Comparison of ENCODE assay signal across 37 cellular contexts in the genomic region with DNA sequence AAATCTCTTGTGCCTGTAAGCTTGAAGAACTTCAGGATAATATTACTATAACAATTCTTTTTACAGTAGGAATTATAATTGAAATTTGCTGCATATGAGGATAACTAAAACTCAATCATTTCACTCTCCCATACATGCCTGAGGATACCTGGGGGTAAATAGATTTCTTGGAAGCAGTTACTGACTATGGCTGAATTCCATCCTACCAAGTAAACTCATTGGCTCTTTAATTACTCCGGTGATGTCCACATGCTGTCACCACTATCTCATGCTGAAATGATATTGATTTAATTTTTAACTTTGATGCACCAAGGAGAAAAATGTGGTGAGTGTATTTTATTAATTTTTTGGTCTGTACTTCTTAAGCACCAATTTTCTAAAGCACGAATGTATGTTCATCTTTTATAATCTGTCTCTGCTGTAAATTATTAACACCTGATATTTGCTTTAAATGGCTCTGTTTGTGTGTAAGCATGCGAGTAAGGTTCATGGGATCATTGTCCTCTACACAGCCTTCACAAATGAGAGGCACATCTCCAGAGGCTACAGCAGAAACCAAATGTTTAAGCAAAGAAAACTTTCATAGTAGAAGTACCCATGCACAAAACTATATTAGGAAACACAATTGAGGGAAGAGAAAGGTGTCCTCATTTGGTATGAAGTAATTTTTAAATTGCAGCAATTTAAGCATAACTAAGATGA.
"Had no signal": no experiment of that assay in that cellular context is flagged by ENCODE, and none has a peak within 500 bp of the region (broad histone marks: within the 10 kb centered on the region; RNA-seq: fewer than 3 reads in every experiment).

No MANE protein-coding gene starts in this region.

- H3K27me3 ChIP-seq: adrenal gland, body of pancreas, brain microvascular endothelial cell, breast epithelium had no signal

- H3K4me1 ChIP-seq: adrenal gland, body of pancreas, breast epithelium had no signal

- H3K9me3 Mint-ChIP-seq: activated B cell treated with CpG ODN at 0.5 μM for 24 hours; activated CD4-positive, alpha-beta memory T cell treated with anti-CD3 and anti-CD28 coated beads for 36 hours; activated CD4-positive, alpha-beta T cell treated with anti-CD3 and anti-CD28 coated beads, Interleukin-2, amount 10 ng/mL, durations not matched to agents 24 days and 14 days; activated CD8-positive, alpha-beta T cell treated with anti-CD3 and anti-CD28 coated beads for 36 hours; activated naive CD4-positive, alpha-beta T cell treated with anti-CD3 and anti-CD28 coated beads for 36 hours; activated naive CD8-positive, alpha-beta T cell treated with anti-CD3 and anti-CD28 coated beads for 36 hours; activated T-cell treated with anti-CD3 and anti-CD28 coated beads, Interleukin-2, amount 50 U/mL, for 4 hours; activated T-cell treated with anti-CD3 and anti-CD28 coated beads, Interleukin-2, amount 50 U/mL, for 72 hours; activated T-helper 1 cell treated with anti-CD3 and anti-CD28 coated beads, Interleukin-12 subunit alpha, Interleukin-12 subunit beta, Interleukin-2, Interleukin-4 antibody, amounts not matched to agents 30 ng/mL and 10 ng/mL and 1 ng/mL, durations not matched to agents 14 hours and 24 hours and 36 hours; activated T-helper 17 cell treated with anti-CD3 and anti-CD28 coated beads, Interleukin-2, amount 50 U/mL, for 72 hours; T-helper 1 cell treated with Interleukin-12 subunit alpha and Interleukin-12 subunit beta and Interleukin-4 antibody, amounts not matched to agents 30 μg/mL and 1 μg/mL, for 36 hours; T-helper 2 cell treated with Interferon-gamma antibody and Interleukin-4, amounts not matched to agents 5 μg/mL and 100 μg/mL, for 36 hours had no signal

- H3K4me1 Mint-ChIP-seq: activated B cell treated with CpG ODN at 0.5 μM for 24 hours; activated CD4-positive, alpha-beta T cell treated with anti-CD3 and anti-CD28 coated beads, Interleukin-2, amount 10 ng/mL, durations not matched to agents 24 days and 14 days; activated naive CD8-positive, alpha-beta T cell treated with anti-CD3 and anti-CD28 coated beads for 36 hours; activated T-helper 17 cell treated with anti-CD3 and anti-CD28 coated beads, Interleukin-2, amount 50 U/mL, for 72 hours had no signal

- H3K27ac Mint-ChIP-seq: activated B cell treated with CpG ODN at 0.5 μM for 24 hours; activated CD4-positive, alpha-beta memory T cell treated with anti-CD3 and anti-CD28 coated beads for 36 hours; activated CD4-positive, alpha-beta T cell treated with anti-CD3 and anti-CD28 coated beads, Interleukin-2, amount 10 ng/mL, durations not matched to agents 24 days and 14 days; activated CD8-positive, alpha-beta T cell treated with anti-CD3 and anti-CD28 coated beads for 36 hours; activated naive CD4-positive, alpha-beta T cell treated with anti-CD3 and anti-CD28 coated beads for 36 hours; activated naive CD4-positive, alpha-beta T cell treated with anti-CD3 and anti-CD28 coated beads, Interleukin-2, amount 50 U/mL, for 72 hours; activated naive CD8-positive, alpha-beta T cell treated with anti-CD3 and anti-CD28 coated beads for 36 hours; activated T-cell treated with anti-CD3 and anti-CD28 coated beads, Interleukin-2, amount 50 U/mL, for 72 hours; activated T-helper 1 cell treated with anti-CD3 and anti-CD28 coated beads, Interleukin-12 subunit alpha, Interleukin-12 subunit beta, Interleukin-2, Interleukin-4 antibody, amounts not matched to agents 30 ng/mL and 10 ng/mL and 1 ng/mL, durations not matched to agents 14 hours and 24 hours and 36 hours; activated T-helper 17 cell treated with anti-CD3 and anti-CD28 coated beads, Interleukin-2, amount 50 U/mL, for 72 hours; T-helper 1 cell treated with Interleukin-12 subunit alpha and Interleukin-12 subunit beta and Interleukin-4 antibody, amounts not matched to agents 30 μg/mL and 1 μg/mL, for 36 hours; T-helper 2 cell treated with Interferon-gamma antibody and Interleukin-4, amounts not matched to agents 5 μg/mL and 100 μg/mL, for 36 hours had no signal

- H3K4me3 Mint-ChIP-seq: activated B cell treated with CpG ODN at 0.5 μM for 24 hours; activated CD4-positive, alpha-beta memory T cell treated with anti-CD3 and anti-CD28 coated beads for 36 hours; activated CD4-positive, alpha-beta T cell treated with anti-CD3 and anti-CD28 coated beads, Interleukin-2, amount 10 ng/mL, durations not matched to agents 24 days and 14 days; activated CD8-positive, alpha-beta T cell treated with anti-CD3 and anti-CD28 coated beads for 36 hours; activated naive CD4-positive, alpha-beta T cell treated with anti-CD3 and anti-CD28 coated beads for 36 hours; activated naive CD8-positive, alpha-beta T cell treated with anti-CD3 and anti-CD28 coated beads for 36 hours; activated T-cell treated with anti-CD3 and anti-CD28 coated beads, Interleukin-2, amount 50 U/mL, for 4 hours; activated T-cell treated with anti-CD3 and anti-CD28 coated beads, Interleukin-2, amount 50 U/mL, for 72 hours; activated T-helper 1 cell treated with anti-CD3 and anti-CD28 coated beads, Interleukin-12 subunit alpha, Interleukin-12 subunit beta, Interleukin-2, Interleukin-4 antibody, amounts not matched to agents 30 ng/mL and 10 ng/mL and 1 ng/mL, durations not matched to agents 14 hours and 24 hours and 36 hours; activated T-helper 17 cell treated with anti-CD3 and anti-CD28 coated beads, Interleukin-2, amount 50 U/mL, for 72 hours; T-helper 1 cell treated with Interleukin-12 subunit alpha and Interleukin-12 subunit beta and Interleukin-4 antibody, amounts not matched to agents 30 μg/mL and 1 μg/mL, for 36 hours; T-helper 2 cell treated with Interferon-gamma antibody and Interleukin-4, amounts not matched to agents 5 μg/mL and 100 μg/mL, for 36 hours had no signal

- H3K27me3 Mint-ChIP-seq: activated B cell treated with CpG ODN at 0.5 μM for 24 hours; activated CD4-positive, alpha-beta memory T cell treated with anti-CD3 and anti-CD28 coated beads for 36 hours; activated CD4-positive, alpha-beta T cell treated with anti-CD3 and anti-CD28 coated beads, Interleukin-2, amount 10 ng/mL, durations not matched to agents 24 days and 14 days; activated CD8-positive, alpha-beta T cell treated with anti-CD3 and anti-CD28 coated beads for 36 hours; activated T-helper 17 cell treated with anti-CD3 and anti-CD28 coated beads, Interleukin-2, amount 50 U/mL, for 72 hours had no signal

- H3K4me3 ChIP-seq: adrenal gland, body of pancreas, breast epithelium had no signal

- FAIRE-seq: astrocyte, TTC549 had no signal

- ATAC-seq: activated CD8-positive, alpha-beta T cell treated with anti-CD3 and anti-CD28 coated beads for 36 hours; activated naive CD4-positive, alpha-beta T cell treated with anti-CD3 and anti-CD28 coated beads, Interleukin-2, amount 50 U/mL, for 72 hours; activated T-cell treated with anti-CD3 and anti-CD28 coated beads, Interleukin-2, amount 50 U/mL, for 4 hours; activated T-cell treated with anti-CD3 and anti-CD28 coated beads, Interleukin-2, amount 50 U/mL, for 72 hours; activated T-helper 17 cell treated with anti-CD3 and anti-CD28 coated beads, Interleukin-2, amount 50 U/mL, for 72 hours; body of pancreas had no signal

- H3K9me3 ChIP-seq: adrenal gland, body of pancreas, breast epithelium had no signal

- H3K27ac ChIP-seq: adrenal gland, body of pancreas, brain microvascular endothelial cell, breast epithelium, VCaP had no signal

- H3K36me3 Mint-ChIP-seq: activated CD4-positive, alpha-beta memory T cell treated with anti-CD3 and anti-CD28 coated beads for 36 hours; activated naive CD4-positive, alpha-beta T cell treated with anti-CD3 and anti-CD28 coated beads, Interleukin-2, amount 50 U/mL, for 72 hours; activated naive CD8-positive, alpha-beta T cell treated with anti-CD3 and anti-CD28 coated beads for 36 hours had no signal

- DNase-seq: activated B cell treated with CpG ODN at 0.5 μM for 24 hours; activated CD4-positive, alpha-beta memory T cell treated with anti-CD3 and anti-CD28 coated beads for 36 hours; activated CD4-positive, alpha-beta T cell treated with anti-CD3 and anti-CD28 coated beads for 4 hours; activated CD4-positive, alpha-beta T cell treated with anti-CD3 and anti-CD28 coated beads, Interleukin-2, amount 10 ng/mL, durations not matched to agents 24 days and 14 days; activated CD4-positive, alpha-beta T cell treated with anti-CD3 and anti-CD28 coated beads, Interleukin-2, amount 50 U/mL, for 1 hour; activated CD4-positive, alpha-beta T cell treated with anti-CD3 and anti-CD28 coated beads, Interleukin-2, amount 50 U/mL, for 4 hours; activated CD4-positive, CD25-positive, alpha-beta regulatory T cell treated with anti-CD3 and anti-CD28 coated beads, Interleukin-2, amount 50 U/mL, for 72 hours; activated CD8-positive, alpha-beta memory T cell treated with anti-CD3 and anti-CD28 coated beads, Interleukin-2, amount 50 U/mL, for 4 hours; activated CD8-positive, alpha-beta T cell treated with anti-CD3 and anti-CD28 coated beads for 36 hours; activated effector memory CD4-positive, alpha-beta T cell treated with anti-CD3 and anti-CD28 coated beads, Interleukin-2, amount 50 U/mL, for 16 hours; activated gamma-delta T cell treated with Interleukin-2 at 50 U/mL for 16 hours; activated naive CD4-positive, alpha-beta T cell; activated naive CD4-positive, alpha-beta T cell treated with anti-CD3 and anti-CD28 coated beads for 36 hours; activated naive CD4-positive, alpha-beta T cell treated with anti-CD3 and anti-CD28 coated beads, Interleukin-2, amount 50 U/mL, for 16 hours; activated naive CD8-positive, alpha-beta T cell treated with anti-CD3 and anti-CD28 coated beads for 36 hours; activated T-cell treated with anti-CD3 and anti-CD28 coated beads for 4 hours; activated T-cell treated with anti-CD3 and anti-CD28 coated beads, Interleukin-2, amount 50 U/mL, for 1 hour; activated T-cell treated with anti-CD3 and anti-CD28 coated beads, Interleukin-2, amount 50 U/mL, for 4 hours; activated T-cell treated with anti-CD3 and anti-CD28 coated beads, Interleukin-2, amount 50 U/mL, for 72 hours; adrenal gland; amniotic stem cell; aorta; body of pancreas; brain microvascular endothelial cell; central memory CD4-positive, alpha-beta T cell; T-helper 1 cell; T-helper 2 cell; T-helper 9 cell had no signal

- H3K36me3 ChIP-seq: adrenal gland, brain microvascular endothelial cell, breast epithelium had no signal
